In the genomic region with DNA sequence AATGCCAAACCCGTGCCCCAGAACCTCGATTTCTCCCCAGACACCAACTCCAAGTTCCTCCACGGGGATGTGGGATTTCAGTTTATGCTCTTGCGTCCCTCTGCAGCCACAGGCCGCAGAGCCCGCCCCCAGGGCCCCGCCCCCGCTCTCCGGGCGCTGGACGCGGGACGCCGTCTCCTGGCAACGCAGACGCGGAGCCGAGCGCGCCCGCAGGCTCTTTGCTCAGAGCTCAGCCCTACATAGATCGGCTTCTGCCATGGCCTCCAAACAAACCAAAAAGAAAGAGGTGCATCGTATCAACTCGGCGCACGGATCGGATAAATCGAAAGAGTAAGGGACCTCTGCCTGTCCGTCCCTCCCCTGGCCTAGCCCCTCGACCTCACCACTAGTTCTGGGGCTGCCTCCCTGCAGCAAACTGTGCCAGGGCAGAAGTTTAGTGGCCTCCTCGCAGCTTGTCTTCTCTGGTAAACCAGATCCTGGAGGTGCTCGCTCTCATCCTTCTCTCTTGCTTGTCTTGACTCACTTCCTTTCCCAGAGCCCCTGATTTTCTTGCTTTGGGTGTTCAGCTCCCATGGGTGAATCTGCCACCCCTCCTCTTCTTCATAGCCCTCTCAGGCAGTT, we compare ENCODE assay signal across 10 cellular contexts. TPM values are rescaled to one million over a fixed set of nuclear protein-coding genes. Genes with fewer than 3 reads are reported as not detected.
DNase-seq lines count a peak whose midpoint lies in the region; ATAC-seq lines count a peak whose summit lies in the region.
"Had no signal": no experiment of that assay in that cellular context is flagged by ENCODE, and none has a peak within 500 bp of the region (broad histone marks: within the 10 kb centered on the region; RNA-seq: fewer than 3 reads in every experiment).

TSS of gene ADGB (plus strand) at position 188 of the 621 bp plus-strand sequence. CDS start at position 257, 69 bp downstream.

- no peaks in the 10 kb centered on the region for H3K36me3 Mint-ChIP-seq in central memory CD8-positive, alpha-beta T cell (ENCODE audit: insufficient read depth)
- H3K36me3 Mint-ChIP-seq: CD4-positive, CD25-positive, alpha-beta regulatory T cell had no signal

- peak within 1 kb of the TSS; percentile 96 for H3K4me2 ChIP-seq in skeletal muscle satellite cell (ENCODE audit: low read length)

- H3K9ac ChIP-seq in skeletal muscle satellite cell (ENCODE audit: low read depth, low read length): peak within 1 kb of the TSS; percentile 72

- no peaks in the 10 kb centered on the region for H3K9me3 ChIP-seq in skeletal muscle satellite cell (replicated peaks; ENCODE audit: low read length)
- H3K9me3 ChIP-seq in effector memory CD4-positive, alpha-beta T cell (ENCODE audit: control insufficient read depth, low read length): no peaks in the 10 kb centered on the region

- no peak within 1 kb of the TSS for H3K27ac Mint-ChIP-seq in central memory CD8-positive, alpha-beta T cell (ENCODE audit: low read depth)
- H3K27ac Mint-ChIP-seq: activated B cell treated with CpG ODN at 0.5 μM for 24 hours; CD4-positive, CD25-positive, alpha-beta regulatory T cell had no signal

- peaks cover 5% of the 10 kb centered on the region for H3K9me3 Mint-ChIP-seq in central memory CD8-positive, alpha-beta T cell
- H3K9me3 Mint-ChIP-seq: activated B cell treated with CpG ODN at 0.5 μM for 24 hours had no signal

- H3K27me3 Mint-ChIP-seq in central memory CD8-positive, alpha-beta T cell: no peaks in the 10 kb centered on the region

- H3K27me3 ChIP-seq in skeletal muscle satellite cell (ENCODE audit: control insufficient read depth, insufficient read depth, low read length): no peaks in the 10 kb centered on the region
- H3K27me3 ChIP-seq in effector memory CD4-positive, alpha-beta T cell (replicated peaks; ENCODE audit: control insufficient read depth, insufficient read depth, low read length, poor library complexity, severe bottlenecking): no peaks in the 10 kb centered on the region

- peak within 1 kb of the TSS; percentile 3 for H3K4me3 Mint-ChIP-seq in central memory CD8-positive, alpha-beta T cell
- H3K4me3 Mint-ChIP-seq: activated B cell treated with CpG ODN at 0.5 μM for 24 hours; CD4-positive, CD25-positive, alpha-beta regulatory T cell had no signal

- peak within 1 kb of the TSS; percentile 81 for H3K4me3 ChIP-seq in skeletal muscle satellite cell (ENCODE audit: low read length)
- H3K4me3 ChIP-seq in effector memory CD4-positive, alpha-beta T cell (ENCODE audit: insufficient read depth, low read depth, low read length, poor library complexity, severe bottlenecking): no peak within 1 kb of the TSS

- no peaks in the 10 kb centered on the region for H3K36me3 ChIP-seq in skeletal muscle satellite cell (ENCODE audit: insufficient read depth, low read length)
- H3K36me3 ChIP-seq in effector memory CD4-positive, alpha-beta T cell (ENCODE audit: control insufficient read depth, insufficient read depth, low read length): no peaks in the 10 kb centered on the region

- no peak within 1 kb of the TSS for H3K27ac ChIP-seq in effector memory CD4-positive, alpha-beta T cell (ENCODE audit: insufficient read depth, low read length, poor library complexity, severe bottlenecking)

- DNase-seq in NCI-H82 (lab: John Stamatoyannopoulos, UW) (peak; percentile 48), NCI-H82 treated with DMSO at 0.1 percent for 48 hours (lab: John Stamatoyannopoulos, UW; ENCODE audit: unreplicated experiment) (no peak), NCI-H748 treated with DMSO at 0.1 percent for 48 hours (lab: John Stamatoyannopoulos, UW) (peak; percentile 51), inferior parietal cortex (ENCODE audit: extremely low spot score) (peak; percentile 23)
- DNase-seq in central memory CD8-positive, alpha-beta T cell (ENCODE audit: low spot score in 2 of 2): no peak
- no peak for DNase-seq in effector memory CD4-positive, alpha-beta T cell
- no peak for DNase-seq in activated CD4-positive, alpha-beta T cell treated with anti-CD3 and anti-CD28 coated beads, Interleukin-2, amount 50 U/mL, for 48 hours
- DNase-seq: activated B cell treated with CpG ODN at 0.5 μM for 24 hours; CD4-positive, CD25-positive, alpha-beta regulatory T cell had no signal

- no peak for ATAC-seq in central memory CD8-positive, alpha-beta T cell (replicated peaks; ENCODE audit: extremely low read depth, poor library complexity, severe bottlenecking)

- H3K4me1 ChIP-seq in skeletal muscle satellite cell (ENCODE audit: control insufficient read depth, insufficient read depth, low read length): peaks cover 10% of the 10 kb centered on the region
- no peaks in the 10 kb centered on the region for H3K4me1 ChIP-seq in effector memory CD4-positive, alpha-beta T cell (ENCODE audit: control insufficient read depth, insufficient read depth, low read length, poor library complexity, severe bottlenecking)

- peaks cover 5% of the 10 kb centered on the region for H3K4me1 Mint-ChIP-seq in central memory CD8-positive, alpha-beta T cell

RNA-seq across cellular contexts. Expression of gene ADGB, which starts in this region (rescaled TPM):
- total RNA-seq in skeletal muscle satellite cell (2012; rRNA removed): not detected in 2 replicates
- total RNA-seq: activated B cell treated with CpG ODN at 0.5 μM for 24 hours; CD4-positive, CD25-positive, alpha-beta regulatory T cell had no signal

Comparison
In these comparisons a context has a peak if more than half of its experiments do, and no peak if none do; other contexts are left out.
1. DNase-seq: peak in NCI-H82 (single experiment), NCI-H748 treated with DMSO at 0.1 percent for 48 hours (single experiment) and inferior parietal cortex (single experiment); none in NCI-H82 treated with DMSO at 0.1 percent for 48 hours (single experiment), central memory CD8-positive, alpha-beta T cell (0 of 2), effector memory CD4-positive, alpha-beta T cell (0 of 3) and activated CD4-positive, alpha-beta T cell treated with anti-CD3 and anti-CD28 coated beads, Interleukin-2, amount 50 U/mL, for 48 hours (0 of 2).